ENCODE assay signal across 10 cellular contexts in the genomic region with DNA sequence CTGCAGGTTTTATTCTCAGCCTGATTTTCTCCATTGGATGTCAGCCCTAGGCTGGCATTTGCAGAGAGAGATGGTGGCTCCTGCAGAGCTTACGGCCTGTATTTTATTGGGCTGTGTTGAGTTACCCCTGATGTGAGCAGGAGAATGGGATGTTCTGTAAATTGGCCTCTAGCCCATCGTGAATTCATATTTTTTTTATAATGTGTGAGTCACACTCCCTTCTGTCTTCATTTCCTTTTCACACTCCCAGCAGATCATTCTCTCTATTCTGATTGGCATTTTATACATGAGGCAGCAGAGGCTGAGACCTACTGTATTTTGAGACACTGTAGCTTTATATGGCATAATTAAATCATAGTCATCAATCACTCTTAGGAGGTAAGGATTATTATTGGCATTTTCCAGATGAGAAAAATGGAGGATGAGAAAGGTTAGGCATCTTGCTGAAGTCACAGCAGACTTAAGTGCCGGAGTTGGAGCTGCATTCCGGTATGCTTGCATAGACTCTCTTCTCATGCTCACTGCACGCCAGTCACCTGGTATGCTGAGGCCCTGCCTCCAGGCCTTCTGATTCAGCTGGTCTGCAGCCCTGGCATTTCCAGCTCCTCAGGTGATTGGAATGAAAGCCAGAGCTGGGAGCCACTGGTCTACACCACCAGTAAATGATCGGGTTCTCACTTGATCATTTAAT.
DNase-seq lines count a peak whose midpoint lies in the region; FAIRE-seq and TF ChIP-seq lines count a peak whose summit lies in the region.
"Had no signal": no experiment of that assay in that cellular context is flagged by ENCODE, and none has a peak within 500 bp of the region (broad histone marks: within the 10 kb centered on the region; RNA-seq: fewer than 3 reads in every experiment).

No MANE protein-coding gene starts in this region.

- H2BK15ac ChIP-seq in mesenchymal stem cell (ENCODE audit: low read depth, poor library complexity, severe bottlenecking): no peak overlapping the region

- H4K91ac ChIP-seq in mesenchymal stem cell (ENCODE audit: low read length): no peak overlapping the region

- peaks cover 14% of the 10 kb centered on the region for H3K4me1 ChIP-seq in mesenchymal stem cell (ENCODE audit: control insufficient read depth, insufficient read depth, low read depth, low read length)

- no peak overlapping the region for H2AK5ac ChIP-seq in mesenchymal stem cell (ENCODE audit: low read length, severe bottlenecking)

- WGBS in mesenchymal stem cell: 82% methylated on average over 5 of the region's 6 CpGs

- peaks cover 4% of the 10 kb centered on the region for H3K79me1 ChIP-seq in mesenchymal stem cell (replicated peaks; ENCODE audit: low read length, poor library complexity, severe bottlenecking)

- H2BK5ac ChIP-seq in mesenchymal stem cell (ENCODE audit: low read depth, low read length, poor library complexity, severe bottlenecking): no peak overlapping the region

- H3K36me3 ChIP-seq in bronchial epithelial cell (ENCODE audit: control insufficient read depth, insufficient read depth, low read length) (no peaks in the 10 kb centered on the region), mesenchymal stem cell (ENCODE audit: control insufficient read depth in 1 of 2, insufficient read depth in 2 of 2, low read depth in 1 of 2, low read length in 2 of 2) (no peaks in the 10 kb centered on the region)

- no peaks in the 10 kb centered on the region for H3K27me3 ChIP-seq in bronchial epithelial cell (ENCODE audit: control insufficient read depth, insufficient read depth, low read length)
- H3K27me3 ChIP-seq in mesenchymal stem cell (ENCODE audit: control insufficient read depth in 1 of 2, insufficient read depth in 1 of 2, low read length in 2 of 2): no peaks in the 10 kb centered on the region

- DNase-seq in AG08395 (ENCODE audit: low spot score) (peak; percentile 39), Kasumi-1 (lab: John Stamatoyannopoulos, UW) (peak; percentile 12 to 20), bronchial epithelial cell (ENCODE audit: low read depth) (peak; percentile 95), mesenchymal stem cell (peak; percentile 66), cortex of kidney (lab: John Stamatoyannopoulos, UW) (no peak), GM19238 (ENCODE audit: insufficient read length, low spot score) (no peak), medulla oblongata (ENCODE audit: extremely low spot score) (no peak), OCI-M1 (lab: John Stamatoyannopoulos, UW) (no peak)
- DNase-seq: GF-D8, glutamatergic neuron had no signal

- no peak overlapping the region for H3K18ac ChIP-seq in mesenchymal stem cell (ENCODE audit: low read depth in 1 of 2, low read length in 2 of 2)

- peak; percentile 73 for FAIRE-seq in bronchial epithelial cell (lab: Jason Lieb, UNC)

- H2AFZ ChIP-seq in mesenchymal stem cell (ENCODE audit: low read depth, low read length): no peak overlapping the region

- no peak overlapping the region for H3K14ac ChIP-seq in mesenchymal stem cell (ENCODE audit: low read length in 2 of 2)

- no peak overlapping the region for H3K4me2 ChIP-seq in mesenchymal stem cell (ENCODE audit: low read length, poor library complexity, severe bottlenecking)

- no peak overlapping the region for H3K23ac ChIP-seq in mesenchymal stem cell (ENCODE audit: low read length in 2 of 2)

- peak overlapping the region; percentile 94 for H3K27ac ChIP-seq in mesenchymal stem cell (ENCODE audit: low read length, poor library complexity, severe bottlenecking)

- no peak overlapping the region for H3K4ac ChIP-seq in mesenchymal stem cell (ENCODE audit: low read depth in 1 of 2, low read length in 2 of 2)

- no peak overlapping the region for H3K4me3 ChIP-seq in bronchial epithelial cell (ENCODE audit: low read depth, low read length)
- no peak overlapping the region for H3K4me3 ChIP-seq in mesenchymal stem cell (ENCODE audit: insufficient read depth in 1 of 2, low read depth in 1 of 2, low read length in 2 of 2)

- no peak for TF ChIP-seq CTCF in bronchial epithelial cell (IDR thresholded peaks at IDR 0.05; ENCODE audit: insufficient read depth, low read length, severe bottlenecking)

- H4K8ac ChIP-seq in mesenchymal stem cell (ENCODE audit: low read length): no peak overlapping the region

- no peak overlapping the region for H3K9ac ChIP-seq in mesenchymal stem cell (ENCODE audit: low read length)

- H3K9me3 ChIP-seq in mesenchymal stem cell (ENCODE audit: control insufficient read depth, low read length): no peaks in the 10 kb centered on the region

- no peak overlapping the region for H2BK120ac ChIP-seq in mesenchymal stem cell (ENCODE audit: low read depth, low read length)

- H2BK12ac ChIP-seq in mesenchymal stem cell (ENCODE audit: low read length in 2 of 2): no peak overlapping the region

Comparison
In these comparisons a context has a peak if more than half of its experiments do, and no peak if none do; other contexts are left out.
1. DNase-seq: peak in AG08395 (single experiment), Kasumi-1 (2 of 2), bronchial epithelial cell (single experiment) and mesenchymal stem cell (single experiment); none in cortex of kidney (single experiment), GM19238 (single experiment), medulla oblongata (single experiment) and OCI-M1 (single experiment).